16 cellular contexts compared by ENCODE assay signal in the genomic region with DNA sequence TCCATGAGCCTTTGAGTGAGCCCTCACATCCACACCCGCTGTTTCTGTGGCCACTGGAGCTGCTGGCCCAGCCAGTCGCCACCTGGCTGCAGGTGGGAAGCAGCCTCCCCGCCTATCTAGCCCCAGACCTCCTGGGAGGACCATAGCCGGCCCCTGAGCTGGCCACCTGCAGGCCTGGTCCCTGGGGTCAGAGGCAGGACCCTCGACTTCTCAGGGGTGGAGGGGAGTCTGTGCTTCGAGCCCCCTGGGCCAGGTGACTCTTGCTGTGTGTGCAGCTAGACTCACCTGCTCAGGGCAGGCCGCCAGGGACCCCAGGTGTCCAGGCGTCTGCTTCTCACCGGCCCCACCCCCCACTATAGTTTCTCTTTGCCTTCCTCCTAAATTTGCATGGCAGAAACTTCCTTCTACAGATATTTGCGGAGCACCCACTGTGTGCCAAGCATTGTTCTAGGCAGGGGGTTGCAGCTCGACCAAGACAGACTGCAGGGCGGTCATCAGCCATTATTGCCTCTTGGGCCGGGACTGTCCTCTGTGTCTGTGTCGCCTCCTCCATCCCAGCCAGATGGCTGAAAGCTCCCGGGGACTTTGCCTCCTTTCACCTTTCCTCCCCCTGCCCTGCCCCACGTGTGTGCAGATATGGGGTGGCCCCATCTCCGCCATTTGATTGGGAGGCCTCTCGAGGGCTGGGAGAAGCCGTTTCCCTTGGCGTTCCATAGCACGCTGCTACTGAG. TPM values are rescaled to one million over a fixed set of nuclear protein-coding genes. Genes with fewer than 3 reads are reported as not detected.
A peak's percentile ranks its signal among the peaks of the same experiment; 100 is the strongest.
DNase-seq lines count a peak whose midpoint lies in the region; ATAC-seq and TF ChIP-seq lines count a peak whose summit lies in the region.
"Had no signal": no experiment of that assay in that cellular context is flagged by ENCODE, and none has a peak within 500 bp of the region (broad histone marks: within the 10 kb centered on the region; RNA-seq: fewer than 3 reads in every experiment).

No MANE protein-coding gene starts in this region.

- H3K4me1 Mint-ChIP-seq in nephron progenitor cell (peaks cover 86% of the 10 kb centered on the region), osteocyte (ENCODE audit: unreplicated experiment) (peaks cover 71% of the 10 kb centered on the region)

- H3K27me3 Mint-ChIP-seq in nephron progenitor cell (ENCODE audit: low read depth, poor library complexity): peaks cover 2% of the 10 kb centered on the region
- no peaks in the 10 kb centered on the region for H3K27me3 Mint-ChIP-seq in osteocyte (ENCODE audit: unreplicated experiment)
- H3K27me3 Mint-ChIP-seq: CD4-positive, alpha-beta memory T cell had no signal

- H3K9me3 Mint-ChIP-seq in nephron progenitor cell: no peaks in the 10 kb centered on the region
- no peaks in the 10 kb centered on the region for H3K9me3 Mint-ChIP-seq in osteocyte (ENCODE audit: unreplicated experiment)
- H3K9me3 Mint-ChIP-seq: CD4-positive, alpha-beta memory T cell had no signal

- H3K4me1 ChIP-seq in duodenal mucosa (ENCODE audit: control insufficient read depth in 1 of 2, insufficient read depth in 2 of 2, low read length in 2 of 2): peaks cover 66 to 70% of the 10 kb centered on the region in 2 donors

- H3K4me3 Mint-ChIP-seq in nephron progenitor cell (peak overlapping the region; percentile 72), osteocyte (ENCODE audit: unreplicated experiment) (no peak overlapping the region)
- H3K4me3 Mint-ChIP-seq: CD4-positive, alpha-beta memory T cell; immature natural killer cell had no signal

- H3K27ac ChIP-seq in duodenal mucosa (ENCODE audit: low read depth, low read length): no peak overlapping the region
- H3K27ac ChIP-seq: testis had no signal

- peak overlapping the region; percentile 49 to 50 for H3K4me3 ChIP-seq in duodenal mucosa (ENCODE audit: low read depth in 1 of 2, low read length in 2 of 2)
- H3K4me3 ChIP-seq: testis had no signal

- H3K27ac Mint-ChIP-seq in nephron progenitor cell (peak overlapping the region; percentile 53), osteocyte (ENCODE audit: unreplicated experiment) (no peak overlapping the region)
- H3K27ac Mint-ChIP-seq: immature natural killer cell had no signal

- H3K36me3 Mint-ChIP-seq in nephron progenitor cell (ENCODE audit: low read depth): no peaks in the 10 kb centered on the region
- peaks cover 5% of the 10 kb centered on the region for H3K36me3 Mint-ChIP-seq in osteocyte (ENCODE audit: unreplicated experiment)
- H3K36me3 Mint-ChIP-seq: CD4-positive, alpha-beta memory T cell; immature natural killer cell had no signal

- no peaks in the 10 kb centered on the region for H3K27me3 ChIP-seq in duodenal mucosa (ENCODE audit: control insufficient read depth in 1 of 2, insufficient read depth in 2 of 2, low read length in 2 of 2)
- H3K27me3 ChIP-seq: testis had no signal

- ATAC-seq in HG03521 (IDR thresholded peaks at IDR 0.05; ENCODE audit: unreplicated experiment): no peak

- H3K36me3 ChIP-seq in duodenal mucosa (ENCODE audit: control insufficient read depth in 1 of 2, insufficient read depth in 2 of 2, low read length in 2 of 2): peaks cover 10 to 12% of the 10 kb centered on the region in 2 donors

- H3K9me3 ChIP-seq in duodenal mucosa (ENCODE audit: control insufficient read depth in 1 of 2, low read length in 2 of 2): no peaks in the 10 kb centered on the region
- H3K9me3 ChIP-seq: testis had no signal

- DNase-seq in NCI-H82 (lab: John Stamatoyannopoulos, UW) (peak; percentile 67), NCI-H82 treated with DMSO at 0.1 percent for 48 hours (lab: John Stamatoyannopoulos, UW; ENCODE audit: unreplicated experiment) (no peak), nephron progenitor cell (no peak), NCI-H2029 treated with DMSO at 0.1 percent for 48 hours (lab: John Stamatoyannopoulos, UW) (no peak), osteocyte (ENCODE audit: extremely low spot score, unreplicated experiment) (no peak)
- DNase-seq in activated CD4-positive, alpha-beta T cell treated with anti-CD3 and anti-CD28 coated beads for 4 hours: no peak
- DNase-seq: activated CD4-positive, alpha-beta T cell treated with anti-CD3 and anti-CD28 coated beads for 1 hour; activated gamma-delta T cell; amygdala; CD4-positive, alpha-beta memory T cell; immature natural killer cell; NCI-H1417 treated with DMSO at 0.1 percent for 48 hours; stimulated activated CD4-positive, alpha-beta T cell treated with anti-CD3 and anti-CD28 coated beads, Interleukin-4, amount 100 ng/mL, for 1 hour; testis had no signal

- no peak for TF ChIP-seq CTCF in nephron progenitor cell (IDR thresholded peaks at IDR 0.05)
- no peak for TF ChIP-seq CTCF in osteocyte (IDR thresholded peaks at IDR 0.05)

- H3K9ac ChIP-seq in duodenal mucosa (ENCODE audit: low read depth in 1 of 2, low read length in 2 of 2): peak overlapping the region in 1 of 2 donors; percentile 6

RNA-seq across cellular contexts. Expression of a gene that starts 27.3 kb away (rescaled TPM):
- total RNA-seq in osteocyte: 52.8 and 63.2 TPM in 2 replicates
